ENCODE assay signal across 9 cellular contexts in the genomic region with DNA sequence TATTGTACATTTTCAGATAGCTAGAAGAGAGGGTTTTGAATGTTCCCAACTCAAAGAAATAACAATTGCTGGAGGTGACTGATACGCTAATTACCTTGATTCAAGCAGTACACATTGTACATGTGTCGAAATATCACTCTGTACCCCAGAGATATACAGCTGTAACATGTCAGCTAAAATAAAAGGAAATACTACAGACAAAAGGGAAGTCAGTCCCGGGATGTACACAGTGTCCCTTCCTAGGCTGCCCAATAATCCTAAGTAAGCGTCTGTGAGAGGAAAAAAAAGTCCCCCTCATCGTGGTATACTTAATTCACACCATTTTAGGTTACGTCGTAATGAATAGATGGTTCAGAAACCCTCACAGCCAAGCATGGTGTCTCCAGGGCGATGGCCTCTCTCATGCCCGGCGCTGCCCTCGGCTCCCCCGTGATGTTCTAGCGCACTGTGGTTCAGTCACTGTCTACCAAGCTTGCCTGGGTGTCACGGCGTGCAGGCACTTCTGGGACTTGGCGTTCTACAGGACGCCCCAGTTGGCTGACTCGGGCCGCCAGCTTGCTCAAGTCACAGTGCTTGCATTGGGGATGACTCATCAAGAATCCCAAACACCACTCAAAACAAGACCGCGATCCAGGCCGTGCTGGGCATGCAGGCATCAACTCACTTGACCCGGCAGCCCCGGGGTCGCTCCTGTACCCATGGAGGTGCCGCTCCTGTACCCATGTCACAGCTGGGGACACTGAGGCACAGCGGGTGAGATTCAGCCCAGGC. TPM values are rescaled to one million over a fixed set of nuclear protein-coding genes. Genes with fewer than 3 reads are reported as not detected.
DNase-seq lines count a peak whose midpoint lies in the region; ATAC-seq and TF ChIP-seq lines count a peak whose summit lies in the region.
"Had no signal": no experiment of that assay in that cellular context is flagged by ENCODE, and none has a peak within 500 bp of the region (broad histone marks: within the 10 kb centered on the region; RNA-seq: fewer than 3 reads in every experiment).

No MANE protein-coding gene starts in this region.

- H3K4me3 ChIP-seq in thyroid gland (replicated peaks in 1 of 3) (no peak overlapping the region), Caco-2 (ENCODE audit: low read depth, low read length) (no peak overlapping the region)

- intact Hi-C loops in thyroid gland (cut with DNase I) (no loop called here), Caco-2 (cut with micrococcal nuclease; ENCODE audit: unreplicated experiment) (no loop called here)

- H3K36me3 ChIP-seq in thyroid gland (no peaks in the 10 kb centered on the region), Caco-2 (ENCODE audit: control insufficient read depth, insufficient read depth, low read length) (no peaks in the 10 kb centered on the region)

- DNase-seq in HPDE6-E6E7 (ENCODE audit: extremely low spot score) (peak; percentile 49), amniotic epithelial cell (ENCODE audit: low read depth) (peak; percentile 83), iris pigment epithelial cell (ENCODE audit: low read depth) (peak; percentile 84), thyroid gland (peak; percentile 41 to 63), Caco-2 (no peak), NCI-H82 (lab: John Stamatoyannopoulos, UW) (no peak)
- DNase-seq: KG1 had no signal

- H3K27ac ChIP-seq in thyroid gland: no peak overlapping the region

- no peak for ATAC-seq in HG02642 (IDR thresholded peaks at IDR 0.05; ENCODE audit: poor library complexity, unreplicated experiment)
- no peak for ATAC-seq in GM21619 (IDR thresholded peaks at IDR 0.05; ENCODE audit: unreplicated experiment)

- no peak overlapping the region for H3K4me3 Mint-ChIP-seq in Caco-2 (ENCODE audit: unreplicated experiment)

- TF ChIP-seq POLR2A in thyroid gland (IDR thresholded peaks at IDR 0.05): no peak

- CTCF ChIA-PET in Caco-2 (lab: Charles Lee): no interaction called here

- no TSS peak for BruUV-seq in Caco-2 (replicated peaks; lab: Mats Ljungman, UMichigan)

- peaks cover 3% of the 10 kb centered on the region for H3K4me1 Mint-ChIP-seq in Caco-2 (ENCODE audit: low read depth, unreplicated experiment)

- no peak overlapping the region for H3K27ac Mint-ChIP-seq in Caco-2 (ENCODE audit: unreplicated experiment)

- WGBS in thyroid gland, 2 donors: 85 to 93% methylated on average over 23 to 24 of the region's 27 CpGs

- POLR2A ChIA-PET in Caco-2 (lab: Charles Lee): no interaction called here

- H3K9me3 ChIP-seq in thyroid gland (no peaks in the 10 kb centered on the region), Caco-2 (no peaks in the 10 kb centered on the region)

- H3K27me3 ChIP-seq in thyroid gland (no peaks in the 10 kb centered on the region), Caco-2 (replicated peaks; ENCODE audit: control insufficient read depth, insufficient read depth, low read length) (no peaks in the 10 kb centered on the region)

- H3K36me3 Mint-ChIP-seq in Caco-2 (ENCODE audit: insufficient read depth, unreplicated experiment): no peaks in the 10 kb centered on the region

- H3K27me3 Mint-ChIP-seq in Caco-2 (ENCODE audit: insufficient read depth, unreplicated experiment): no peaks in the 10 kb centered on the region

- H3K9me3 Mint-ChIP-seq in Caco-2 (ENCODE audit: unreplicated experiment): no peaks in the 10 kb centered on the region

- H3K4me1 ChIP-seq in thyroid gland (peaks cover 0 to 9% of the 10 kb centered on the region in 2 donors), Caco-2 (0 out of 2 replicates have a peak, but pooled peaks cover 6% of the 10 kb centered on the region)

- TF ChIP-seq CTCF in thyroid gland (IDR thresholded peaks at IDR 0.05): no peak
- TF ChIP-seq CTCF in Caco-2 (IDR thresholded peaks at IDR 0.05; ENCODE audit: insufficient read depth in 1 of 2, low read depth in 1 of 2, low read length in 1 of 2, severe bottlenecking in 1 of 2, unreplicated experiment in 1 of 2): no peak

RNA-seq across cellular contexts. Expression of a gene that starts 27.6 kb away (rescaled TPM):
- 10 to 100 TPM in 2 of 4 donors, 1 to 10 TPM in 2; 6.7 to 17.3 (median 9.4) TPM for total RNA-seq in thyroid gland
- 3.7 and 3.9 TPM in 2 replicates for total RNA-seq in Caco-2 (2022)

RNA-seq across cellular contexts. Expression of a gene that starts 28.3 kb away (rescaled TPM):
- total RNA-seq in thyroid gland (10 to 100 TPM; 25.4 to 32.2 (median 29.8) TPM), Caco-2 (2022) (48.1 and 55.4 TPM in 2 replicates)

RNA-seq across cellular contexts. Expression of a gene that starts 37.4 kb away (rescaled TPM):
- total RNA-seq in thyroid gland (100 to 1,000 TPM in 1 of 4 donors, 10 to 100 TPM in 3; 42.1 to 131 (median 83.2) TPM), Caco-2 (2022) (42.4 and 44.6 TPM in 2 replicates)

Comparison
In these comparisons a context has a peak if more than half of its experiments do, and no peak if none do; other contexts are left out.
1. DNase-seq: peak in HPDE6-E6E7 (single experiment), amniotic epithelial cell (single experiment), iris pigment epithelial cell (single experiment) and thyroid gland (2 of 2); none in Caco-2 (0 of 2) and NCI-H82 (single experiment).